8 cellular contexts compared by ENCODE assay signal in genomic region chr19:47284324-47284899, GRCh38. TPM values are rescaled to one million over a fixed set of nuclear protein-coding genes. Genes with fewer than 3 reads are reported as not detected.
DNase-seq lines count a peak whose midpoint lies in the region; ATAC-seq and TF ChIP-seq lines count a peak whose summit lies in the region.

No MANE protein-coding gene starts in this region.

- peak; percentile 34 for DNase-seq in A172 (ENCODE audit: low spot score)
- DNase-seq in NCI-H1048 (lab: John Stamatoyannopoulos, UW): peak; percentile 33
- peak; percentile 69 for DNase-seq in endothelial cell (ENCODE audit: low spot score)
- no peak for DNase-seq in natural killer cell

- peak; percentile 90 for TF ChIP-seq CTCF in DOHH2 (IDR thresholded peaks at IDR 0.05; ENCODE audit: low read depth, low read length, poor library complexity, severe bottlenecking)
- TF ChIP-seq CTCF in endothelial cell (IDR thresholded peaks at IDR 0.05; ENCODE audit: unreplicated experiment): peak; percentile 83
- peak; percentile 76 for TF ChIP-seq CTCF in natural killer cell (IDR thresholded peaks at IDR 0.05)

- H3K4me3 ChIP-seq in DOHH2 (ENCODE audit: low read length): peak overlapping the region; percentile 27

- H3K4me1 Mint-ChIP-seq in endothelial cell (ENCODE audit: unreplicated experiment) (no peaks in the 10 kb centered on the region), natural killer cell (peaks cover 0 to 15% of the 10 kb centered on the region in 2 donors)

- no peaks in the 10 kb centered on the region for H3K27me3 ChIP-seq in DOHH2 (ENCODE audit: control insufficient read depth, low read length)

- peaks cover 8% of the 10 kb centered on the region for H3K9me3 ChIP-seq in DOHH2 (ENCODE audit: control insufficient read depth, insufficient read depth, low read length)

- no peaks in the 10 kb centered on the region for H3K36me3 Mint-ChIP-seq in endothelial cell (ENCODE audit: low read depth, unreplicated experiment)
- H3K36me3 Mint-ChIP-seq in natural killer cell: no peaks in the 10 kb centered on the region

- H3K9me3 Mint-ChIP-seq in endothelial cell (ENCODE audit: unreplicated experiment) (no peaks in the 10 kb centered on the region), natural killer cell (no peaks in the 10 kb centered on the region)

- ATAC-seq in SK-N-SH treated with all-trans-retinoic acid at 6 μM for 48 hours (peak; percentile 58), natural killer cell (peak in 2 of 3 donors; percentile 64 to 70), GM18870 (IDR thresholded peaks at IDR 0.05; ENCODE audit: unreplicated experiment) (no peak), HG03354 (IDR thresholded peaks at IDR 0.05; ENCODE audit: poor library complexity, severe bottlenecking, unreplicated experiment) (no peak)

- no peaks in the 10 kb centered on the region for H3K9me2 ChIP-seq in DOHH2 (replicated peaks; ENCODE audit: control insufficient read depth, low read length)

- no peak overlapping the region for H3K27ac Mint-ChIP-seq in endothelial cell (ENCODE audit: unreplicated experiment)
- H3K27ac Mint-ChIP-seq in natural killer cell: no peak overlapping the region

- peaks cover 3% of the 10 kb centered on the region for H3K27me3 Mint-ChIP-seq in endothelial cell (ENCODE audit: unreplicated experiment)
- H3K27me3 Mint-ChIP-seq in natural killer cell (ENCODE audit: low read depth in 2 of 2): no peaks in the 10 kb centered on the region

- intact Hi-C loops in natural killer cell (cut with micrococcal nuclease): no loop called here

- H3K4me1 ChIP-seq in DOHH2 (ENCODE audit: control insufficient read depth, low read length): peaks cover 71% of the 10 kb centered on the region

- H3K4me3 Mint-ChIP-seq in endothelial cell (ENCODE audit: unreplicated experiment): no peak overlapping the region
- H3K4me3 Mint-ChIP-seq in natural killer cell: no peak overlapping the region

- peaks cover 14% of the 10 kb centered on the region for H3F3A ChIP-seq in DOHH2 (ENCODE audit: control insufficient read depth, insufficient read depth)

- H3K36me3 ChIP-seq in DOHH2 (ENCODE audit: control insufficient read depth, low read length): peaks cover 6% of the 10 kb centered on the region; the same call in 1 of the 2 replicates

- no peaks in the 10 kb centered on the region for H3K79me2 ChIP-seq in DOHH2 (ENCODE audit: control insufficient read depth, low read length)

- peak overlapping the region; percentile 64 for H3K27ac ChIP-seq in DOHH2 (ENCODE audit: low read depth, low read length)

- peak overlapping the region; percentile 52 for H3K4me2 ChIP-seq in DOHH2 (ENCODE audit: low read length)

- no peaks in the 10 kb centered on the region for H4K20me1 ChIP-seq in DOHH2 (ENCODE audit: control insufficient read depth, insufficient read depth, low read depth, low read length)

TF ChIP-seq in SK-N-SH treated with all-trans-retinoic acid at 6 μM for 48 hours, 23 proteins besides CTCF, POLR2A, EP300 and RAD21 (continues in another document):
- TF ChIP-seq RARB (CRISPR knock-in tag; IDR thresholded peaks at IDR 0.05): no peak
- TF ChIP-seq ZNF70 (CRISPR knock-in tag; IDR thresholded peaks at IDR 0.05): no peak
- no peak for TF ChIP-seq TSHZ2 (CRISPR knock-in tag; IDR thresholded peaks at IDR 0.05)
- TF ChIP-seq ARNTL (CRISPR knock-in tag; IDR thresholded peaks at IDR 0.05; ENCODE audit: borderline replicate concordance, low read depth): no peak
- no peak for TF ChIP-seq ISL1 (CRISPR knock-in tag; IDR thresholded peaks at IDR 0.05)
- no peak for TF ChIP-seq ZC3H10 (CRISPR knock-in tag; IDR thresholded peaks at IDR 0.05)
- no peak for TF ChIP-seq CREB5 (CRISPR knock-in tag; IDR thresholded peaks at IDR 0.05; ENCODE audit: low read depth)
- TF ChIP-seq GLIS3 (CRISPR knock-in tag; IDR thresholded peaks at IDR 0.05): no peak
- TF ChIP-seq BACH2 (CRISPR knock-in tag; IDR thresholded peaks at IDR 0.05; ENCODE audit: borderline replicate concordance): no peak
- TF ChIP-seq ZNF565 (CRISPR knock-in tag; conservative IDR thresholded peaks at IDR 0.05; ENCODE audit: low read depth): no peak
- no peak for TF ChIP-seq POU6F1 (CRISPR knock-in tag; IDR thresholded peaks at IDR 0.05; ENCODE audit: borderline replicate concordance, low read depth)
- no peak for TF ChIP-seq CSDC2 (CRISPR knock-in tag; IDR thresholded peaks at IDR 0.05)
- no peak for TF ChIP-seq TCF4 (CRISPR knock-in tag; IDR thresholded peaks at IDR 0.05; ENCODE audit: borderline replicate concordance)
- no peak for TF ChIP-seq ZFP30 (CRISPR knock-in tag; IDR thresholded peaks at IDR 0.05)
- TF ChIP-seq CSRNP3 (CRISPR knock-in tag; IDR thresholded peaks at IDR 0.05): no peak
- TF ChIP-seq PPARA (CRISPR knock-in tag; IDR thresholded peaks at IDR 0.05; ENCODE audit: borderline replicate concordance): no peak

RNA-seq across cellular contexts. Expression of gene INAFM1, which starts 9.7 kb away (rescaled TPM):
- total RNA-seq in A172 (2014; rRNA removed; shearing (Covaris generic)): 0.19 and 0.41 TPM in 2 replicates
- 4.8 TPM for total RNA-seq in endothelial cell (ENCODE audit: unreplicated experiment)
- 10 to 100 TPM in 1 of 3 donors, 1 to 10 TPM in 2; 9.1 to 10.3 (median 9.5) TPM for total RNA-seq in natural killer cell

RNA-seq across cellular contexts. Expression of gene C5AR1, which starts 25.2 kb away (rescaled TPM):
- total RNA-seq in A172 (2014; rRNA removed; shearing (Covaris generic)): not detected in 2 replicates
- 0.56 TPM for total RNA-seq in endothelial cell (ENCODE audit: unreplicated experiment)
- total RNA-seq in natural killer cell: 10 to 100 TPM; 11.4 to 42.7 (median 28.7) TPM

RNA-seq across cellular contexts. Expression of gene CCDC9, which starts 28.1 kb away (rescaled TPM):
- total RNA-seq in A172 (2014; rRNA removed; shearing (Covaris generic)): 2.6 and 3.7 TPM in 2 replicates
- total RNA-seq in endothelial cell (ENCODE audit: unreplicated experiment): 28.0 TPM
- 10 to 100 TPM; 49.6 to 55.8 (median 55.4) TPM for total RNA-seq in natural killer cell

RNA-seq across cellular contexts. Expression of gene C5AR2, which starts 47.6 kb away (rescaled TPM):
- total RNA-seq in A172 (2014; rRNA removed; shearing (Covaris generic)): 0.55 TPM in 1 of 2 replicates, not detected in the other
- total RNA-seq in endothelial cell (ENCODE audit: unreplicated experiment) (0.59 TPM), natural killer cell (10 to 100 TPM in 1 of 3 donors, 1 to 10 TPM in 2; 4.3 to 15.5 (median 8.3) TPM)

RNA-seq across cellular contexts. Expression of gene BBC3, which starts 53.4 kb away (rescaled TPM):
- 5.7 and 7.6 TPM in 2 replicates for total RNA-seq in A172 (2014; rRNA removed; shearing (Covaris generic))
- total RNA-seq in endothelial cell (ENCODE audit: unreplicated experiment) (18.6 TPM), natural killer cell (10 to 100 TPM; 39.9 to 45.1 (median 43.9) TPM)

Comparison
In these comparisons a context has a peak if more than half of its experiments do, and no peak if none do; other contexts are left out.
1. ATAC-seq: peak in SK-N-SH treated with all-trans-retinoic acid at 6 μM for 48 hours (single experiment) and natural killer cell (2 of 3); none in GM18870 (single experiment) and HG03354 (single experiment).
2. Peak in every context shown above with its lines, with median percentiles within 50 percentile points of each other: CTCF ChIP-seq.